Comparison of ENCODE assay signal across 28 cellular contexts in the genomic region with DNA sequence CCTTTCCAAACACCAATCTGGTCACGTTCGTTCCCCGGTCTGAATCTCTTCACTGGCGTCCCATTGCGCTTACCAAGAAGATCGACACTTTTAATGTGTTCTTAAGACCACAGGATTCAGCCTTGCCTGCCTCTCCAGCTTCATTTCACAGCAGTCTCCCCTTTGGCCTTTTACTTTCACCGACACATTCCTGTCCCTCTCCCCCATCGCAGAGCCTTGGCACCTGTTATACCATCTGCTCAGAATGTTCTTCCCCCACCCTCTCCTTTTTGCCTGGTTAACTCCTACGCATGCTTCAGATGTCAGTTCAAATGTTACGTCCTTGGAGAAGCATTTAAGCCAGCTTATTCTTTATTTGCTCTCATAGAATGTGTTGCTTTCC.
DNase-seq lines count a peak whose midpoint lies in the region; ATAC-seq and TF ChIP-seq lines count a peak whose summit lies in the region.
"Had no signal": no experiment of that assay in that cellular context is flagged by ENCODE, and none has a peak within 500 bp of the region (broad histone marks: within the 10 kb centered on the region; RNA-seq: fewer than 3 reads in every experiment).

No MANE protein-coding gene starts in this region.

- H3K27me3 Mint-ChIP-seq in activated T-helper 1 cell treated with anti-CD3 and anti-CD28 coated beads, Interleukin-12 subunit alpha, Interleukin-12 subunit beta, Interleukin-2, Interleukin-4 antibody, amounts not matched to agents 30 ng/mL and 10 ng/mL and 1 ng/mL, durations not matched to agents 14 hours and 24 hours and 36 hours (ENCODE audit: insufficient read depth), result peaks cover 6% of the 10 kb centered on the region
- peaks cover 5 to 6% of the 10 kb centered on the region in 2 donors for H3K27me3 Mint-ChIP-seq in stimulated activated naive B cell treated with anti-CD40 and anti-IgM and Interleukin-4, amounts not matched to agents 10 μg/mL and 1 μg/mL and 100 μg/mL, for 72 hours

- peak; percentile 15 for TF ChIP-seq POLR2A in Raji (IDR thresholded peaks at IDR 0.05; ENCODE audit: insufficient read depth, low read depth, low read length)

- H3K9me3 Mint-ChIP-seq in activated T-helper 1 cell treated with anti-CD3 and anti-CD28 coated beads, Interleukin-12 subunit alpha, Interleukin-12 subunit beta, Interleukin-2, Interleukin-4 antibody, amounts not matched to agents 30 ng/mL and 10 ng/mL and 1 ng/mL, durations not matched to agents 14 hours and 24 hours and 36 hours, result no peaks in the 10 kb centered on the region
- peaks cover 5 to 6% of the 10 kb centered on the region in 2 donors for H3K9me3 Mint-ChIP-seq in stimulated activated naive B cell treated with anti-CD40 and anti-IgM and Interleukin-4, amounts not matched to agents 10 μg/mL and 1 μg/mL and 100 μg/mL, for 72 hours
- H3K9me3 Mint-ChIP-seq: CD8-positive, alpha-beta T cell; natural killer cell treated with Interleukin-12 subunit alpha and Interleukin-12 subunit beta and Interleukin-15 and Interleukin-18, amount 100 ng/mL, for 72 hours had no signal

- H3K4me3 Mint-ChIP-seq in activated T-helper 1 cell treated with anti-CD3 and anti-CD28 coated beads, Interleukin-12 subunit alpha, Interleukin-12 subunit beta, Interleukin-2, Interleukin-4 antibody, amounts not matched to agents 30 ng/mL and 10 ng/mL and 1 ng/mL, durations not matched to agents 14 hours and 24 hours and 36 hours, result no peak overlapping the region
- H3K4me3 Mint-ChIP-seq in stimulated activated naive B cell treated with anti-CD40 and anti-IgM and Interleukin-4, amounts not matched to agents 10 μg/mL and 1 μg/mL and 100 μg/mL, for 72 hours, result no peak overlapping the region
- H3K4me3 Mint-ChIP-seq: activated CD4-positive, alpha-beta T cell treated with anti-CD3 and anti-CD28 coated beads for 36 hours; activated CD8-positive, alpha-beta T cell treated with anti-CD3 and anti-CD28 coated beads, Interleukin-2, amount 10 ng/mL, durations not matched to agents 7 days and 5 days; CD8-positive, alpha-beta T cell; natural killer cell treated with Interleukin-12 subunit alpha and Interleukin-12 subunit beta and Interleukin-15 and Interleukin-18, amount 100 ng/mL, for 72 hours; T-helper 17 cell had no signal

- H3K4me1 Mint-ChIP-seq in activated T-helper 1 cell treated with anti-CD3 and anti-CD28 coated beads, Interleukin-12 subunit alpha, Interleukin-12 subunit beta, Interleukin-2, Interleukin-4 antibody, amounts not matched to agents 30 ng/mL and 10 ng/mL and 1 ng/mL, durations not matched to agents 14 hours and 24 hours and 36 hours (ENCODE audit: low read depth), result no peaks in the 10 kb centered on the region
- peaks cover 26 to 29% of the 10 kb centered on the region in 2 donors for H3K4me1 Mint-ChIP-seq in stimulated activated naive B cell treated with anti-CD40 and anti-IgM and Interleukin-4, amounts not matched to agents 10 μg/mL and 1 μg/mL and 100 μg/mL, for 72 hours
- H3K4me1 Mint-ChIP-seq: activated CD4-positive, alpha-beta T cell treated with anti-CD3 and anti-CD28 coated beads for 36 hours; T-helper 17 cell had no signal

- intact Hi-C loops in activated T-helper 1 cell treated with anti-CD3 and anti-CD28 coated beads, Interleukin-12 subunit alpha, Interleukin-12 subunit beta, Interleukin-2, Interleukin-4 antibody, amounts not matched to agents 30 ng/mL and 10 ng/mL and 1 ng/mL, durations not matched to agents 14 hours and 24 hours and 36 hours (cut with micrococcal nuclease), result no loop called here

- ATAC-seq in GM21619 (IDR thresholded peaks at IDR 0.05; ENCODE audit: unreplicated experiment), result no peak
- ATAC-seq in stimulated activated naive B cell treated with anti-CD40 and anti-IgM and Interleukin-4, amounts not matched to agents 10 μg/mL and 1 μg/mL and 100 μg/mL, for 72 hours (replicated peaks), result no peak
- ATAC-seq: A549; activated CD4-positive, alpha-beta T cell treated with anti-CD3 and anti-CD28 coated beads for 36 hours; activated CD8-positive, alpha-beta T cell treated with anti-CD3 and anti-CD28 coated beads, Interleukin-2, amount 10 ng/mL, durations not matched to agents 7 days and 5 days; CD8-positive, alpha-beta T cell; HCT116; natural killer cell treated with Interleukin-12 subunit alpha and Interleukin-12 subunit beta and Interleukin-15 and Interleukin-18, amount 100 ng/mL, for 72 hours; T-helper 17 cell had no signal

- DNase-seq in DMS 273 (lab: John Stamatoyannopoulos, UW; ENCODE audit: unreplicated experiment) (peak; percentile 100), NAMALWA (ENCODE audit: low spot score) (peak; percentile 61), left kidney (ENCODE audit: low read depth, low spot score) (peak; percentile 90), amygdala (lab: John Stamatoyannopoulos, UW) (no peak)
- DNase-seq in activated T-helper 1 cell treated with anti-CD3 and anti-CD28 coated beads, Interleukin-12 subunit alpha, Interleukin-12 subunit beta, Interleukin-2, Interleukin-4 antibody, amounts not matched to agents 30 ng/mL and 10 ng/mL and 1 ng/mL, durations not matched to agents 14 hours and 24 hours and 36 hours (ENCODE audit: low spot score), result no peak
- DNase-seq in stimulated activated naive B cell treated with anti-CD40 and anti-IgM and Interleukin-4, amounts not matched to agents 10 μg/mL and 1 μg/mL and 100 μg/mL, for 72 hours, result no peak
- DNase-seq: activated CD4-positive, alpha-beta T cell treated with anti-CD3 and anti-CD28 coated beads for 36 hours; activated CD8-positive, alpha-beta T cell treated with anti-CD3 and anti-CD28 coated beads, Interleukin-2, amount 10 ng/mL, durations not matched to agents 7 days and 5 days; activated gamma-delta T cell; activated T-cell treated with anti-CD3 and anti-CD28 coated beads for 4 hours; brain microvascular endothelial cell; CD8-positive, alpha-beta T cell; GDM1; MG63; midbrain; ovary; retina; RPMI8226; small intestine; stimulated activated CD4-positive, alpha-beta T cell treated with anti-CD3 and anti-CD28 coated beads, Interleukin-1b, Interleukin-23, amount 100 ng/mL, for 48 hours; stimulated activated CD8-positive, alpha-beta memory T cell treated with anti-CD3 and anti-CD28 coated beads, Interleukin-4, amount 100 ng/mL, for 48 hours; T-helper 17 cell; trophoblast cell had no signal

- no peaks in the 10 kb centered on the region for H3K36me3 Mint-ChIP-seq in activated T-helper 1 cell treated with anti-CD3 and anti-CD28 coated beads, Interleukin-12 subunit alpha, Interleukin-12 subunit beta, Interleukin-2, Interleukin-4 antibody, amounts not matched to agents 30 ng/mL and 10 ng/mL and 1 ng/mL, durations not matched to agents 14 hours and 24 hours and 36 hours (ENCODE audit: low read depth)
- peaks cover 0 to 3% of the 10 kb centered on the region in 2 donors for H3K36me3 Mint-ChIP-seq in stimulated activated naive B cell treated with anti-CD40 and anti-IgM and Interleukin-4, amounts not matched to agents 10 μg/mL and 1 μg/mL and 100 μg/mL, for 72 hours
- H3K36me3 Mint-ChIP-seq: CD8-positive, alpha-beta T cell; natural killer cell treated with Interleukin-12 subunit alpha and Interleukin-12 subunit beta and Interleukin-15 and Interleukin-18, amount 100 ng/mL, for 72 hours had no signal

- H3K27ac Mint-ChIP-seq in activated T-helper 1 cell treated with anti-CD3 and anti-CD28 coated beads, Interleukin-12 subunit alpha, Interleukin-12 subunit beta, Interleukin-2, Interleukin-4 antibody, amounts not matched to agents 30 ng/mL and 10 ng/mL and 1 ng/mL, durations not matched to agents 14 hours and 24 hours and 36 hours, result no peak overlapping the region
- no peak overlapping the region for H3K27ac Mint-ChIP-seq in stimulated activated naive B cell treated with anti-CD40 and anti-IgM and Interleukin-4, amounts not matched to agents 10 μg/mL and 1 μg/mL and 100 μg/mL, for 72 hours
- H3K27ac Mint-ChIP-seq: activated CD4-positive, alpha-beta T cell treated with anti-CD3 and anti-CD28 coated beads for 36 hours; activated CD8-positive, alpha-beta T cell treated with anti-CD3 and anti-CD28 coated beads, Interleukin-2, amount 10 ng/mL, durations not matched to agents 7 days and 5 days; CD8-positive, alpha-beta T cell; natural killer cell treated with Interleukin-12 subunit alpha and Interleukin-12 subunit beta and Interleukin-15 and Interleukin-18, amount 100 ng/mL, for 72 hours; T-helper 17 cell had no signal

Comparison
In these comparisons a context has a peak if more than half of its experiments do, and no peak if none do; other contexts are left out.
1. DNase-seq: peak in DMS 273 (single experiment), NAMALWA (single experiment) and left kidney (single experiment); none in activated T-helper 1 cell treated with anti-CD3 and anti-CD28 coated beads, Interleukin-12 subunit alpha, Interleukin-12 subunit beta, Interleukin-2, Interleukin-4 antibody, amounts not matched to agents 30 ng/mL and 10 ng/mL and 1 ng/mL, durations not matched to agents 14 hours and 24 hours and 36 hours (single experiment), stimulated activated naive B cell treated with anti-CD40 and anti-IgM and Interleukin-4, amounts not matched to agents 10 μg/mL and 1 μg/mL and 100 μg/mL, for 72 hours (single experiment) and amygdala (0 of 56).